ENCODE assay signal across 15 cellular contexts in genomic region chr16:17318200-17318599, GRCh38.
A peak's percentile ranks its signal among the peaks of the same experiment; 100 is the strongest.
DNase-seq lines count a peak whose midpoint lies in the region; ATAC-seq and TF ChIP-seq lines count a peak whose summit lies in the region.
"Had no signal": no experiment of that assay in that cellular context is flagged by ENCODE, and none has a peak within 500 bp of the region (broad histone marks: within the 10 kb centered on the region; RNA-seq: fewer than 3 reads in every experiment).

No MANE protein-coding gene starts in this region.

- peaks cover 7% of the 10 kb centered on the region for H3K9me3 Mint-ChIP-seq in WTC11

- WGBS in prostate gland, result 54% methylated on average over 4 of the region's 4 CpGs

- H3K27me3 ChIP-seq in prostate gland (replicated peaks; ENCODE audit: insufficient read depth), result no peaks in the 10 kb centered on the region

- peak overlapping the region in 1 of 2 donors; percentile 18 for H3K27ac ChIP-seq in prostate gland

- no peak overlapping the region for H3K4me3 Mint-ChIP-seq in WTC11
- H3K4me3 Mint-ChIP-seq: memory B cell had no signal

- H3K4me3 ChIP-seq in prostate gland, result no peak overlapping the region

- ATAC-seq in WTC11 (peak; percentile 85), GM18907 (IDR thresholded peaks at IDR 0.05; ENCODE audit: unreplicated experiment) (no peak), left lobe of liver (no peak)

- peak overlapping the region; percentile 82 for H3K27ac Mint-ChIP-seq in WTC11
- H3K27ac Mint-ChIP-seq: memory B cell had no signal

- peak; percentile 44 for DNase-seq in H4 (ENCODE audit: low spot score)
- DNase-seq in WTC11 (ENCODE audit: low spot score), result no peak
- peak; percentile 11 for DNase-seq in hepatic stellate cell (ENCODE audit: low spot score)
- DNase-seq in prostate gland (ENCODE audit: low spot score), result peak; percentile 32
- no peak for DNase-seq in left lobe of liver (ENCODE audit: low spot score)
- no peak for DNase-seq in activated T-cell treated with anti-CD3 and anti-CD28 coated beads, Interleukin-2, amount 50 U/mL, for 1 hour
- DNase-seq in NCI-H1930 (lab: John Stamatoyannopoulos, UW), result no peak
- DNase-seq: Calu3; effector CD4-positive, alpha-beta T cell; GOT3; NCI-H1417 treated with DMSO at 0.1 percent for 48 hours; NCI-H748 treated with DMSO at 0.1 percent for 48 hours; SHP77 treated with DMSO at 0.1 percent for 48 hours had no signal

- intact Hi-C loops in prostate gland (cut with DNase I), result loop anchor here (10.0 kb wide), 1 partner anchor 87 kb away; no protein-coding TSS in a partner anchor

- H3K27me3 Mint-ChIP-seq in WTC11 (ENCODE audit: low read depth), result no peaks in the 10 kb centered on the region
- H3K27me3 Mint-ChIP-seq: memory B cell had no signal

- no peak for TF ChIP-seq POLR2A in prostate gland (IDR thresholded peaks at IDR 0.05)

- CTCF ChIA-PET in WTC11 (lab: Charles Lee), result interaction anchor here (1.4 to 1.5 kb wide), 3 partner anchors 41 to 149 kb away, joined by 3 to 7 read pairs (median 6); no protein-coding TSS in a partner anchor

- H3K4me1 Mint-ChIP-seq in WTC11, result peaks cover 38% of the 10 kb centered on the region

- POLR2A ChIA-PET in WTC11 (lab: Charles Lee), result no interaction called here

- TF ChIP-seq CTCF in WTC11 (IDR thresholded peaks at IDR 0.05) (no peak), prostate gland (IDR thresholded peaks at IDR 0.05) (no peak)

- peaks cover 3% of the 10 kb centered on the region for H3K4me1 ChIP-seq in prostate gland (replicated peaks)

- H3K36me3 Mint-ChIP-seq in WTC11, result no peaks in the 10 kb centered on the region

- H3K9me3 ChIP-seq in prostate gland, result no peaks in the 10 kb centered on the region

- no peaks in the 10 kb centered on the region for H3K36me3 ChIP-seq in prostate gland

TF ChIP-seq in WTC11, 78 proteins besides CTCF, POLR2A, EP300 and RAD21:
- TF ChIP-seq FOXK1 (CRISPR knock-in tag; IDR thresholded peaks at IDR 0.05), result peak; percentile 86
- TF ChIP-seq, protein P1, sequence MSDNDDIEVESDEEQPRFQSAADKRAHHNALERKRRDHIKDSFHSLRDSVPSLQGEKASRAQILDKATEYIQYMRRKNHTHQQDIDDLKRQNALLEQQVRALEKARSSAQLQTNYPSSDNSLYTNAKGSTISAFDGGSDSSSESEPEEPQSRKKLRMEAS (CRISPR knock-in tag; IDR thresholded peaks at IDR 0.05), result peak; percentile 47; the same call in 1 of the 2 replicates
- no peak for TF ChIP-seq ZNF263 (CRISPR knock-in tag; IDR thresholded peaks at IDR 0.05; ENCODE audit: low read depth)
TF ChIP-seq in WTC11: peak in this region for 2.

Comparison
In these comparisons a context has a peak if more than half of its experiments do, and no peak if none do; other contexts are left out.
1. DNase-seq: peak in H4 (single experiment), hepatic stellate cell (single experiment) and prostate gland (single experiment); none in WTC11 (single experiment), left lobe of liver (single experiment), activated T-cell treated with anti-CD3 and anti-CD28 coated beads, Interleukin-2, amount 50 U/mL, for 1 hour (single experiment) and NCI-H1930 (0 of 2).